In the genomic region with DNA sequence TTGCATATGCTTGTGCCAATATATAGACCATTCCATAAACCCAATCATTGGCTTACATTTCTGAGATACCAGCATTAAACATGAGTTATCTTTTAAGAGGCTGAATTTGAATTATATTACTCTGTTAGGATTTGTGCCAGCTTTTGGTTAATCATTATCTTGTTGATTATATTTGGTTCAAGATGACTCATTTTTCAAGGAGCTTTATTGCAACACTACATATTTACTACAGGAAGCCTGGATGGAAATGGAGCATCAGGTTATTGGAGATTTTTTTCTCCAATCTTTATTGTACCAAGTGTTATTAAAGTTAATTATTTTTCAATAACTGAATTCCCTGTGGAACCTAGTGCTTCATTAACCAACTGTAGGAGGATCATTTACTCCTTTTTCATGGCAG, we compare ENCODE assay signal across 11 cellular contexts. TPM values are rescaled to one million over a fixed set of nuclear protein-coding genes. Genes with fewer than 3 reads are reported as not detected.
DNase-seq lines count a peak whose midpoint lies in the region; ATAC-seq, FAIRE-seq and TF ChIP-seq lines count a peak whose summit lies in the region.
"Had no signal": no experiment of that assay in that cellular context is flagged by ENCODE, and none has a peak within 500 bp of the region (broad histone marks: within the 10 kb centered on the region; RNA-seq: fewer than 3 reads in every experiment).

No MANE protein-coding gene starts in this region.

- no TSS peak for BruUV-seq in endothelial cell of umbilical vein (replicated peaks; lab: Mats Ljungman, UMichigan)

- no peak overlapping the region for H3K9ac ChIP-seq in endothelial cell of umbilical vein (replicated peaks; ENCODE audit: extremely low read depth, insufficient read depth, low read length)

- no peaks in the 10 kb centered on the region for H4K20me1 ChIP-seq in endothelial cell of umbilical vein (replicated peaks; ENCODE audit: control insufficient read depth, extremely low read depth, insufficient read depth, low read length)

- CTCF ChIA-PET in endothelial cell of umbilical vein (lab: Charles Lee) = interaction anchor here (1.1 to 3.2 kb wide), 5 partner anchors 9 to 133 kb away, joined by 3 to 33 read pairs (median 4); no protein-coding TSS in a partner anchor

- H3K27me3 ChIP-seq in endothelial cell of umbilical vein (ENCODE audit: control insufficient read depth in 2 of 2, insufficient read depth in 2 of 2, low read length in 2 of 2) = no peaks in the 10 kb centered on the region

- ATAC-seq in GM21515 (IDR thresholded peaks at IDR 0.05; ENCODE audit: unreplicated experiment) = no peak
- ATAC-seq in GM21423 (IDR thresholded peaks at IDR 0.05; ENCODE audit: unreplicated experiment) = no peak

- no peak for TF ChIP-seq CTCF in endothelial cell of umbilical vein (IDR thresholded peaks at IDR 0.05; ENCODE audit: extremely low read depth in 1 of 2, insufficient read depth in 1 of 2, low read depth in 1 of 2, low read length in 2 of 2)
- TF ChIP-seq CTCF in nephron (IDR thresholded peaks at IDR 0.05; ENCODE audit: unreplicated experiment in 3 of 3) = no peak

- POLR2A ChIA-PET in endothelial cell of umbilical vein (lab: Charles Lee) = no interaction called here

- peak overlapping the region; percentile 62 to 93 (median 71) for H3K27ac Mint-ChIP-seq in nephron

- dilution Hi-C loops in endothelial cell of umbilical vein (cut with MboI; ENCODE audit: extremely low pct_ligation_motif_present, low sequenced_read_pairs) = no loop called here

- no peak for TF ChIP-seq POLR2A in endothelial cell of umbilical vein (IDR thresholded peaks at IDR 0.05; ENCODE audit: low read depth, low read length)

- H3K36me3 ChIP-seq in endothelial cell of umbilical vein (ENCODE audit: control insufficient read depth in 2 of 2, extremely low read depth in 1 of 2, insufficient read depth in 2 of 2, low read length in 2 of 2) = no peaks in the 10 kb centered on the region
- H3K36me3 ChIP-seq: thoracic aorta had no signal

- H3K4me1 Mint-ChIP-seq in nephron = peaks cover 67% of the 10 kb centered on the region

- no peak overlapping the region for H3K4me3 ChIP-seq in endothelial cell of umbilical vein (replicated peaks in 1 of 3; ENCODE audit: insufficient read depth in 1 of 3, low read depth in 1 of 3, low read length in 3 of 3)
- H3K4me3 ChIP-seq: GM23338, thoracic aorta had no signal

- no peak overlapping the region for H3K4me3 Mint-ChIP-seq in nephron

- H3K9me3 Mint-ChIP-seq in nephron = no peaks in the 10 kb centered on the region
- H3K9me3 Mint-ChIP-seq: GM23338 had no signal

- peaks cover 3% of the 10 kb centered on the region for H3K79me2 ChIP-seq in endothelial cell of umbilical vein (ENCODE audit: control insufficient read depth, insufficient read depth, low read length)

- no peak overlapping the region for H3K4me2 ChIP-seq in endothelial cell of umbilical vein (ENCODE audit: insufficient read depth, low read length)

- no peaks in the 10 kb centered on the region for H3K9me3 ChIP-seq in endothelial cell of umbilical vein (replicated peaks; ENCODE audit: control insufficient read depth, insufficient read depth, low read length)
- H3K9me3 ChIP-seq: thoracic aorta had no signal

- H3K4me1 ChIP-seq in endothelial cell of umbilical vein (ENCODE audit: control insufficient read depth, extremely low read depth, insufficient read depth, low read length) = peaks cover 5% of the 10 kb centered on the region

- H3K36me3 Mint-ChIP-seq in nephron (ENCODE audit: low read depth) = peaks cover 28% of the 10 kb centered on the region

- FAIRE-seq in endothelial cell of umbilical vein (lab: Jason Lieb, UNC) = no peak

- no peaks in the 10 kb centered on the region for H3K9me1 ChIP-seq in endothelial cell of umbilical vein (replicated peaks; ENCODE audit: control insufficient read depth, extremely low read depth, insufficient read depth, low read length)

- no peak overlapping the region for H2AFZ ChIP-seq in endothelial cell of umbilical vein (ENCODE audit: low read depth, low read length)
- H2AFZ ChIP-seq: GM23338 had no signal

- DNase-seq in EH (ENCODE audit: low read depth) = peak; percentile 68
- DNase-seq in NCI-H524 treated with DMSO at 0.1 percent for 48 hours (lab: John Stamatoyannopoulos, UW) = peak; percentile 44
- peak; percentile 5 for DNase-seq in endothelial cell of umbilical vein (ENCODE audit: low read depth, low spot score)
- DNase-seq in hypothalamus (lab: John Stamatoyannopoulos, UW) = no peak
- no peak for DNase-seq in activated CD4-positive, CD25-positive, alpha-beta regulatory T cell (lab: John Stamatoyannopoulos, UW)
- DNase-seq: NK-92 treated with Interleukin-12 subunit alpha and Interleukin-12 subunit beta, amount 100 ng/mL, for 24 hours had no signal

- H3K27ac ChIP-seq in endothelial cell of umbilical vein (ENCODE audit: insufficient read depth, low read depth, low read length) = no peak overlapping the region
- H3K27ac ChIP-seq: thoracic aorta had no signal

- no peaks in the 10 kb centered on the region for H3K27me3 Mint-ChIP-seq in nephron (ENCODE audit: low read depth)

- intact Hi-C loops in endothelial cell of umbilical vein (cut with micrococcal nuclease) = no loop called here

TF ChIP-seq in endothelial cell of umbilical vein, 7 proteins besides CTCF, POLR2A, EP300 and RAD21:
- TF ChIP-seq MYC (IDR thresholded peaks at IDR 0.05; ENCODE audit: low read depth, low read length) (no peak), JUN (IDR thresholded peaks at IDR 0.05; ENCODE audit: borderline replicate concordance, insufficient read depth, insufficient read length, low read depth) (peak; percentile 35), FOS (IDR thresholded peaks at IDR 0.05; ENCODE audit: borderline replicate concordance, insufficient read depth, low read length) (peak; percentile 50)
TF ChIP-seq in endothelial cell of umbilical vein: peak in this region for 2.

RNA-seq across cellular contexts. Expression of a gene that starts 26.4 kb away (rescaled TPM):
- 30.8 and 32.0 TPM in 2 replicates for total RNA-seq in endothelial cell of umbilical vein
- polyA plus RNA-seq in endothelial cell of umbilical vein = 11.1 and 13.3 TPM in 2 replicates
- 13.3 and 13.4 TPM in 2 replicates for polyA plus RNA-seq in endothelial cell of umbilical vein (2011; cell fraction: cytosol; rRNA removed)
- polyA plus RNA-seq in endothelial cell of umbilical vein (2011; cell fraction: nucleus; rRNA removed) = 32.8 and 41.2 TPM in 2 replicates
- polyA plus RNA-seq in endothelial cell of umbilical vein (2012) = 14.7 and 21.6 TPM in 2 replicates
- 40.5 and 42.8 TPM in 2 replicates for polyA minus RNA-seq in endothelial cell of umbilical vein
- 19.7 TPM for polyA minus RNA-seq in endothelial cell of umbilical vein (2011; cell fraction: cytosol; rRNA and poly(A)+ RNA removed)
- polyA minus RNA-seq in endothelial cell of umbilical vein (2011; cell fraction: nucleus; rRNA and poly(A)+ RNA removed) = 37.8 and 48.9 TPM in 2 replicates

Comparison
In these comparisons a context has a peak if more than half of its experiments do, and no peak if none do; other contexts are left out.
1. DNase-seq: peak in EH (single experiment), NCI-H524 treated with DMSO at 0.1 percent for 48 hours (single experiment) and endothelial cell of umbilical vein (single experiment); none in hypothalamus (0 of 51) and activated CD4-positive, CD25-positive, alpha-beta regulatory T cell (0 of 4).